ENCODE assay signal across 1 cellular context in genomic region chr2:149906871-149907270, GRCh38.
TF ChIP-seq lines count a peak whose summit lies in the region.

No MANE protein-coding gene starts in this region.

TF ChIP-seq in GM23338, 12 proteins besides CTCF, POLR2A, EP300 and RAD21 (continued from another document):
- no peak for TF ChIP-seq ZNF462 (CRISPR knock-in tag; IDR thresholded peaks at IDR 0.05)
- TF ChIP-seq EZH2 (IDR thresholded peaks at IDR 0.05; ENCODE audit: low read depth, unreplicated experiment): no peak
- no peak for TF ChIP-seq JUNB (IDR thresholded peaks at IDR 0.05; ENCODE audit: unreplicated experiment)
- no peak for TF ChIP-seq ETS1 (IDR thresholded peaks at IDR 0.05)
- no peak for TF ChIP-seq STAT1 (IDR thresholded peaks at IDR 0.05; ENCODE audit: unreplicated experiment)
- no peak for TF ChIP-seq ZNF331 (CRISPR knock-in tag; IDR thresholded peaks at IDR 0.05; ENCODE audit: low read depth)
- no peak for TF ChIP-seq POLR2AphosphoS5 (IDR thresholded peaks at IDR 0.05; ENCODE audit: low read depth)
- no peak for TF ChIP-seq EZH2phosphoT487 (IDR thresholded peaks at IDR 0.05; ENCODE audit: unreplicated experiment)
- no peak for TF ChIP-seq CREB1 (CRISPR knock-in tag; IDR thresholded peaks at IDR 0.05; ENCODE audit: low read depth)
- TF ChIP-seq NANOG (IDR thresholded peaks at IDR 0.05; ENCODE audit: borderline replicate concordance): no peak
- no peak for TF ChIP-seq REST (IDR thresholded peaks at IDR 0.05; ENCODE audit: unreplicated experiment)
